In the genomic region with DNA sequence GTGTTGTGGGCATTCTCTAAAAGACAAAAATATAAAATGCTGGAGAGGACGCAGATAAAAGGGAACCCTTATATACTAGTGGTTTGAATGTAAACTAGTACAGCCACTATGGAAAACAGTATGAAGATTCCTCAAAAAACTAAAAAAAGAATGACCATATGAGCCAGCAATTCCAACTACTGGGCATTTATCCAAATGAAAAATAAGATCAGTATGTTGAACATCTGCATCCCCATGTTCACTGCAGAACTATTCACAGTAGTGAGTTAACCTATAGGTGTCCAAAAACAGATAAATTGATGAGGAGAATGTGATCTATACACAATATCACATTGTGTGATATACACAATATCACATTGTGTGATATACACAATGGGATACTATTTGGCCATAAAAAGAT, we compare ENCODE assay signal across 1 cellular context.
TF ChIP-seq lines count a peak whose summit lies in the region.

No MANE protein-coding gene starts in this region.

TF ChIP-seq in SK-N-SH treated with all-trans-retinoic acid at 6 μM for 48 hours, 23 proteins besides CTCF, POLR2A, EP300 and RAD21 (continued from another document):
- TF ChIP-seq, protein P1, sequence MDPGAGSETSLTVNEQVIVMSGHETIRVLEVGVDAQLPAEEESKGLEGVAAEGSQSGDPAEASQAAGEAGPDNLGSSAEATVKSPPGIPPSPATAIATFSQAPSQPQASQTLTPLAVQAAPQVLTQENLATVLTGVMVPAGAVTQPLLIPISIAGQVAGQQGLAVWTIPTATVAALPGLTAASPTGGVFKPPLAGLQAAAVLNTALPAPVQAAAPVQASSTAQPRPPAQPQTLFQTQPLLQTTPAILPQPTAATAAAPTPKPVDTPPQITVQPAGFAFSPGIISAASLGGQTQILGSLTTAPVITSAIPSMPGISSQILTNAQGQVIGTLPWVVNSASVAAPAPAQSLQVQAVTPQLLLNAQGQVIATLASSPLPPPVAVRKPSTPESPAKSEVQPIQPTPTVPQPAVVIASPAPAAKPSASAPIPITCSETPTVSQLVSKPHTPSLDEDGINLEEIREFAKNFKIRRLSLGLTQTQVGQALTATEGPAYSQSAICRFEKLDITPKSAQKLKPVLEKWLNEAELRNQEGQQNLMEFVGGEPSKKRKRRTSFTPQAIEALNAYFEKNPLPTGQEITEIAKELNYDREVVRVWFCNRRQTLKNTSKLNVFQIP (CRISPR knock-in tag; IDR thresholded peaks at IDR 0.05; ENCODE audit: borderline replicate concordance, low read depth): no peak
- TF ChIP-seq ZFP3 (CRISPR knock-in tag; IDR thresholded peaks at IDR 0.05) (no peak), ZNF8 (CRISPR knock-in tag; IDR thresholded peaks at IDR 0.05) (no peak), ISL1 (CRISPR knock-in tag; IDR thresholded peaks at IDR 0.05) (no peak), ZNF70 (CRISPR knock-in tag; IDR thresholded peaks at IDR 0.05) (no peak)
- TF ChIP-seq, protein P2, sequence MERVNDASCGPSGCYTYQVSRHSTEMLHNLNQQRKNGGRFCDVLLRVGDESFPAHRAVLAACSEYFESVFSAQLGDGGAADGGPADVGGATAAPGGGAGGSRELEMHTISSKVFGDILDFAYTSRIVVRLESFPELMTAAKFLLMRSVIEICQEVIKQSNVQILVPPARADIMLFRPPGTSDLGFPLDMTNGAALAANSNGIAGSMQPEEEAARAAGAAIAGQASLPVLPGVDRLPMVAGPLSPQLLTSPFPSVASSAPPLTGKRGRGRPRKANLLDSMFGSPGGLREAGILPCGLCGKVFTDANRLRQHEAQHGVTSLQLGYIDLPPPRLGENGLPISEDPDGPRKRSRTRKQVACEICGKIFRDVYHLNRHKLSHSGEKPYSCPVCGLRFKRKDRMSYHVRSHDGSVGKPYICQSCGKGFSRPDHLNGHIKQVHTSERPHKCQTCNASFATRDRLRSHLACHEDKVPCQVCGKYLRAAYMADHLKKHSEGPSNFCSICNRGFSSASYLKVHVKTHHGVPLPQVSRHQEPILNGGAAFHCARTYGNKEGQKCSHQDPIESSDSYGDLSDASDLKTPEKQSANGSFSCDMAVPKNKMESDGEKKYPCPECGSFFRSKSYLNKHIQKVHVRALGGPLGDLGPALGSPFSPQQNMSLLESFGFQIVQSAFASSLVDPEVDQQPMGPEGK (CRISPR knock-in tag; IDR thresholded peaks at IDR 0.05; ENCODE audit: borderline replicate concordance): no peak
- TF ChIP-seq, protein P3, sequence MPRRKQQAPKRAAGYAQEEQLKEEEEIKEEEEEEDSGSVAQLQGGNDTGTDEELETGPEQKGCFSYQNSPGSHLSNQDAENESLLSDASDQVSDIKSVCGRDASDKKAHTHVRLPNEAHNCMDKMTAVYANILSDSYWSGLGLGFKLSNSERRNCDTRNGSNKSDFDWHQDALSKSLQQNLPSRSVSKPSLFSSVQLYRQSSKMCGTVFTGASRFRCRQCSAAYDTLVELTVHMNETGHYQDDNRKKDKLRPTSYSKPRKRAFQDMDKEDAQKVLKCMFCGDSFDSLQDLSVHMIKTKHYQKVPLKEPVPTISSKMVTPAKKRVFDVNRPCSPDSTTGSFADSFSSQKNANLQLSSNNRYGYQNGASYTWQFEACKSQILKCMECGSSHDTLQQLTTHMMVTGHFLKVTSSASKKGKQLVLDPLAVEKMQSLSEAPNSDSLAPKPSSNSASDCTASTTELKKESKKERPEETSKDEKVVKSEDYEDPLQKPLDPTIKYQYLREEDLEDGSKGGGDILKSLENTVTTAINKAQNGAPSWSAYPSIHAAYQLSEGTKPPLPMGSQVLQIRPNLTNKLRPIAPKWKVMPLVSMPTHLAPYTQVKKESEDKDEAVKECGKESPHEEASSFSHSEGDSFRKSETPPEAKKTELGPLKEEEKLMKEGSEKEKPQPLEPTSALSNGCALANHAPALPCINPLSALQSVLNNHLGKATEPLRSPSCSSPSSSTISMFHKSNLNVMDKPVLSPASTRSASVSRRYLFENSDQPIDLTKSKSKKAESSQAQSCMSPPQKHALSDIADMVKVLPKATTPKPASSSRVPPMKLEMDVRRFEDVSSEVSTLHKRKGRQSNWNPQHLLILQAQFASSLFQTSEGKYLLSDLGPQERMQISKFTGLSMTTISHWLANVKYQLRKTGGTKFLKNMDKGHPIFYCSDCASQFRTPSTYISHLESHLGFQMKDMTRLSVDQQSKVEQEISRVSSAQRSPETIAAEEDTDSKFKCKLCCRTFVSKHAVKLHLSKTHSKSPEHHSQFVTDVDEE (CRISPR knock-in tag; IDR thresholded peaks at IDR 0.05): no peak
